Comparison of ENCODE assay signal across 17 cellular contexts in the genomic region with DNA sequence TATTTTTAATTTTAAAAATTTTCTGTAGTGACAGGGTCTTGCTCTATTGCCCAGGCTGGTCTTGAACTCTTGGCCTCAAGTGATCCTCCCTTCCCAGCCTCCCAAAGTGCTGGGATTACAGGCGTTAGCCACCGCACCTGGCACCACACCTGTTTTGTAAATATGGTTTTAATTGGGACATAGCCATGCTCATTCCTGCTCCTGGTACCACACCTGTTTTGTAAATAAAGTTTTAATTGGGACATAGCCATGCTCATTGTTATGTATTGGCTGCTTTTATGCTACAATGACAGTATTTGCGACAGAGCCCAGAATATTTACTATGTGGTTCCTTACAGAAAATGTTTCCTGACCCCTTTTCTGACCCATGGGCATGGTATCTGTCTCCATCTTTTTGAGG. TPM values are rescaled to one million over a fixed set of nuclear protein-coding genes. Genes with fewer than 3 reads are reported as not detected.
A peak's percentile ranks its signal among the peaks of the same experiment; 100 is the strongest.
DNase-seq lines count a peak whose midpoint lies in the region; ATAC-seq and TF ChIP-seq lines count a peak whose summit lies in the region.
"Had no signal": no experiment of that assay in that cellular context is flagged by ENCODE, and none has a peak within 500 bp of the region (broad histone marks: within the 10 kb centered on the region; RNA-seq: fewer than 3 reads in every experiment).

No MANE protein-coding gene starts in this region.

- no peak overlapping the region for H3K14ac ChIP-seq in H9 (ENCODE audit: insufficient read depth, low read length)

- H2BK12ac ChIP-seq in H9 (ENCODE audit: insufficient read length, low read depth, low read length): no peak overlapping the region

- no peak overlapping the region for H4K5ac ChIP-seq in H9 (ENCODE audit: insufficient read length, low read depth, low read length)

- H3K4me3 ChIP-seq in mucosa of descending colon: no peak overlapping the region
- H3K4me3 ChIP-seq: BLaER1, GM12878 had no signal

- H4K8ac ChIP-seq in H9 (replicated peaks; ENCODE audit: insufficient read length, low read depth, low read length): no peak overlapping the region

- no peaks in the 10 kb centered on the region for H3K27me3 ChIP-seq in H9 (ENCODE audit: insufficient read depth, low read length)
- H3K27me3 ChIP-seq: BLaER1 had no signal

- H3K9me3 Mint-ChIP-seq in central memory CD8-positive, alpha-beta T cell: no peaks in the 10 kb centered on the region
- no peaks in the 10 kb centered on the region for H3K9me3 Mint-ChIP-seq in H9
- H3K9me3 Mint-ChIP-seq: CD4-positive, CD25-positive, alpha-beta regulatory T cell had no signal

- H3K36me3 ChIP-seq in mucosa of descending colon (ENCODE audit: low read depth): no peaks in the 10 kb centered on the region

- no peak overlapping the region for H3K23ac ChIP-seq in H9 (ENCODE audit: insufficient read length, low read depth, low read length)

- H3K27me3 Mint-ChIP-seq in central memory CD8-positive, alpha-beta T cell: no peaks in the 10 kb centered on the region
- no peaks in the 10 kb centered on the region for H3K27me3 Mint-ChIP-seq in H9 (ENCODE audit: low read depth)
- H3K27me3 Mint-ChIP-seq: CD4-positive, CD25-positive, alpha-beta regulatory T cell had no signal

- no peak overlapping the region for H2BK15ac ChIP-seq in H9 (ENCODE audit: low read depth, low read length)

- no peaks in the 10 kb centered on the region for H4K20me1 ChIP-seq in H9 (ENCODE audit: control insufficient read depth, insufficient read depth, insufficient read length)

- no peak overlapping the region for H3K18ac ChIP-seq in H9 (ENCODE audit: insufficient read length, low read depth, low read length)

- no peak overlapping the region for H2BK5ac ChIP-seq in H9 (ENCODE audit: insufficient read length, low read length)

- peaks cover 22% of the 10 kb centered on the region for H3K4me1 Mint-ChIP-seq in central memory CD8-positive, alpha-beta T cell
- peaks cover 6 to 7% of the 10 kb centered on the region in 2 experiments; a peak in 3 of 4 replicates for H3K4me1 Mint-ChIP-seq in H9

- ATAC-seq in central memory CD8-positive, alpha-beta T cell (replicated peaks; ENCODE audit: extremely low read depth, poor library complexity, severe bottlenecking): no peak
- peak; percentile 90 for ATAC-seq in mucosa of descending colon
- ATAC-seq: GM12878, HCT116 had no signal

- DNase-seq in NCI-H2029 (lab: John Stamatoyannopoulos, UW) (peak; percentile 38), NCI-H2029 treated with DMSO at 0.1 percent for 48 hours (lab: John Stamatoyannopoulos, UW) (no peak), mucosa of descending colon (peak in 2 of 3 donors; percentile 47 to 52), H9 (no peak), NCI-H446 treated with DMSO at 0.1 percent for 48 hours (lab: John Stamatoyannopoulos, UW) (no peak), GM13977 (ENCODE audit: low spot score) (no peak)
- no peak for DNase-seq in central memory CD8-positive, alpha-beta T cell (ENCODE audit: low spot score in 2 of 2)
- DNase-seq: 8988T, AML-193, Calu3, DMS79 had no signal

- H3K56ac ChIP-seq in H9 (ENCODE audit: insufficient read length, low read depth, low read length): no peak overlapping the region

- peaks cover 3% of the 10 kb centered on the region for H3K36me3 Mint-ChIP-seq in central memory CD8-positive, alpha-beta T cell (ENCODE audit: insufficient read depth)
- peaks cover 9 to 48% (median 37%) of the 10 kb centered on the region in 3 experiments; a peak in 6 of 7 replicates for H3K36me3 Mint-ChIP-seq in H9 (ENCODE audit: insufficient read depth in 1 of 3, low read depth in 3 of 3)

- H3K9me3 ChIP-seq in mucosa of descending colon (peaks cover 4% of the 10 kb centered on the region), H9 (ENCODE audit: control insufficient read depth, low read depth, low read length) (no peaks in the 10 kb centered on the region)

- WGBS in H9 (ENCODE audit: extremely low coverage, insufficient read length, low lambda C conversion rate): no CpG with 5 or more reads among the region's 3 CpGs

- no peak for TF ChIP-seq CTCF in mucosa of descending colon (IDR thresholded peaks at IDR 0.05)
- TF ChIP-seq CTCF in H9 (conservative IDR thresholded peaks at IDR 0.05): no peak
- no peak for TF ChIP-seq CTCF in GM13977 (IDR thresholded peaks at IDR 0.05; ENCODE audit: extremely low read depth, insufficient read depth, missing control alignments)

- H2AK5ac ChIP-seq in H9 (ENCODE audit: insufficient read length, low read length): no peak overlapping the region

- H2BK20ac ChIP-seq in H9 (ENCODE audit: low read depth, low read length, poor library complexity, severe bottlenecking): no peak overlapping the region

- no peak overlapping the region for H3T11ph ChIP-seq in H9 (ENCODE audit: low read length)

- no peaks in the 10 kb centered on the region for H3K79me2 ChIP-seq in H9 (ENCODE audit: insufficient read depth, low read length)

- intact Hi-C loops in mucosa of descending colon (cut with DNase I, micrococcal nuclease): no loop called here

- no peak overlapping the region for H3K4ac ChIP-seq in H9 (ENCODE audit: low read depth, low read length)

- H3K4me2 ChIP-seq in H9 (ENCODE audit: insufficient read depth, insufficient read length, low read length): no peak overlapping the region
- H3K4me2 ChIP-seq: BLaER1 had no signal

- no peaks in the 10 kb centered on the region for H3K23me2 ChIP-seq in H9 (ENCODE audit: insufficient read length, low read depth, low read length, poor library complexity, severe bottlenecking)

- H2AFZ ChIP-seq in H9 (ENCODE audit: low read length): no peak overlapping the region

- H3K4me1 ChIP-seq in mucosa of descending colon (ENCODE audit: low read depth) (peaks cover 17% of the 10 kb centered on the region), H9 (ENCODE audit: insufficient read depth, low read length) (no peaks in the 10 kb centered on the region)
- H3K4me1 ChIP-seq: BLaER1 had no signal

- no peak overlapping the region for H2BK120ac ChIP-seq in H9 (ENCODE audit: low read depth, low read length, poor library complexity, severe bottlenecking)

- H3K9ac ChIP-seq in H9 (ENCODE audit: extremely low read depth, insufficient read length, low read length): no peak overlapping the region
- H3K9ac ChIP-seq: BLaER1 had no signal

- H3K4me3 Mint-ChIP-seq in central memory CD8-positive, alpha-beta T cell: no peak overlapping the region
- H3K4me3 Mint-ChIP-seq in H9: no peak overlapping the region
- H3K4me3 Mint-ChIP-seq: CD4-positive, CD25-positive, alpha-beta regulatory T cell had no signal

- no peak overlapping the region for H3K27ac ChIP-seq in H9 (ENCODE audit: insufficient read length, low read depth, low read length)
- H3K27ac ChIP-seq: BLaER1, HL-60 had no signal

- in situ Hi-C loops in GM13977 (cut with MboI; ENCODE audit: low pct_unique_long_range_greater_than_20kb, low sequenced_read_pairs, unreplicated experiment): no loop called here

- H3K79me1 ChIP-seq in H9 (ENCODE audit: insufficient read depth, low read depth, low read length, poor library complexity, severe bottlenecking): no peaks in the 10 kb centered on the region

- peak overlapping the region; percentile 19 for H3K27ac Mint-ChIP-seq in central memory CD8-positive, alpha-beta T cell (ENCODE audit: low read depth)
- H3K27ac Mint-ChIP-seq in H9: no peak overlapping the region
- H3K27ac Mint-ChIP-seq: CD4-positive, CD25-positive, alpha-beta regulatory T cell had no signal

- H4K91ac ChIP-seq in H9 (ENCODE audit: insufficient read length, low read depth, low read length): no peak overlapping the region

RNA-seq across cellular contexts. Expression of gene KDM1B, which starts 22.3 kb away (rescaled TPM):
- total RNA-seq in mucosa of descending colon: 10 to 100 TPM; 34.6 to 47.4 (median 37.6) TPM
- 5.2 and 5.4 TPM in 2 replicates for total RNA-seq in H9 (2021)

RNA-seq across cellular contexts. Expression of gene TPMT, which starts 22.7 kb away (rescaled TPM):
- total RNA-seq in mucosa of descending colon (10 to 100 TPM; 28.7 to 68.8 (median 50.5) TPM), H9 (2021) (13.0 and 13.3 TPM in 2 replicates)

RNA-seq across cellular contexts. Expression of gene NHLRC1, which starts 55.1 kb away (rescaled TPM):
- total RNA-seq in mucosa of descending colon: 1 to 10 TPM; 1.8 to 3.6 (median 2.3) TPM
- 1.0 and 1.5 TPM in 2 replicates for total RNA-seq in H9 (2021)
- total RNA-seq: G401 had no signal

Comparison
In these comparisons a context has a peak if more than half of its experiments do, and no peak if none do; other contexts are left out.
1. DNase-seq: peak in NCI-H2029 (single experiment) and mucosa of descending colon (2 of 3); none in NCI-H2029 treated with DMSO at 0.1 percent for 48 hours (single experiment), central memory CD8-positive, alpha-beta T cell (0 of 2), H9 (single experiment), NCI-H446 treated with DMSO at 0.1 percent for 48 hours (single experiment) and GM13977 (single experiment).